ENCODE assay signal across 14 cellular contexts in the genomic region with DNA sequence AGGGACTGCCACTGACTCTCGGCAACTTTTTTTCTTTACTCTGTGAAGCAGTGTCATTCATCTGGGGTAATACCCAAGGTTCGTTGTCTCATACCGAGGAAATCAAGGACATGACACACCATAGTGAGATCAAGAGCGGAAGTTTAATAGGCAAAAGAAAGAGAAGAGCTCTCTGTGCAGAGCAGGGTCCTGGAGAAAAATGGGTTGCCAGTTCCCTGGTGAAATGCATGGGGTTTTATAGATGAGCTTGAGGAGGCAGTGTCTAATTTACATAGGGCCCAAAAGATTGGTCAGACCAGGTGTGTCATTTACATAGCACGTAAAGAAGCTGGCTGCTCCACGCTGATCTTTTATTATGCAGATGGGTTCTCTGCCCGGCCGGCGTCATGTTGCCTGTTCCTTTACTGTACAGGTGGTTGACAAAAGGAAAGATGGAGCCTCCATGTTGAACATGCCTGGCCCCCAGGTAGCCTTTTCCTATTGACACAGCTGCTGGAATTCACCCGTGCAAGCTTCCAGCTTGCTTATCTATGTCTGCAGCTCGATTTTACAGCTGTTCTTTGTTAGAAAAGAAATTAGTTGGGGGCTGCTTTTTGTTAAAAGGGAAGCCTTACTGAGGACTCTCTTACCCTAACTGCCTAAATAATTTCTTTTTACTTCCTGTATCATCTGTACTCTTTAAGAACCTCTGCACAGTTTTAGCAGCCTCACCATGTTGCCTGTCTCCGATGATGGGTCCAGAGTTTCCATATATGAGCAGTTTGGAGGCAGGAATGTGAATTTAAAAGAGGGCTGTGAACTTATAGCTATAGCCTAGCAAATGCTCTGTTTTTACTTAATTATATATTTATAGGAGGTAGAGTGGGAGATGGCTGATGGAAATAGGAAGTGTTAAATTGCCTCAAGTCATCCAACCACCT.
DNase-seq lines count a peak whose midpoint lies in the region; ATAC-seq lines count a peak whose summit lies in the region.
"Had no signal": no experiment of that assay in that cellular context is flagged by ENCODE, and none has a peak within 500 bp of the region (broad histone marks: within the 10 kb centered on the region; RNA-seq: fewer than 3 reads in every experiment).

No MANE protein-coding gene starts in this region.

- no peak for ATAC-seq in HG03135 (IDR thresholded peaks at IDR 0.05; ENCODE audit: unreplicated experiment)
- no peak for ATAC-seq in GM19035 (IDR thresholded peaks at IDR 0.05; ENCODE audit: unreplicated experiment)
- ATAC-seq: activated naive CD4-positive, alpha-beta T cell treated with anti-CD3 and anti-CD28 coated beads, Interleukin-2, amount 50 U/mL, for 72 hours; left lung; natural killer cell; right cardiac atrium had no signal

- peak; percentile 78 for DNase-seq in DMS53 (lab: John Stamatoyannopoulos, UW)
- DNase-seq in NCI-H1436 (lab: John Stamatoyannopoulos, UW) = peak; percentile 81
- DNase-seq in NCI-H526 (lab: John Stamatoyannopoulos, UW) = peak; percentile 60 to 81
- DNase-seq in iPS DF 4.7 (ENCODE audit: extremely low read depth, low spot score) = peak; percentile 69
- no peak for DNase-seq in HPDE6-E6E7 (ENCODE audit: extremely low spot score)
- no peak for DNase-seq in dermis blood vessel endothelial cell
- DNase-seq: DND-41; left lung; natural killer cell; right cardiac atrium; stimulated activated CD4-positive, alpha-beta T cell treated with anti-CD3 and anti-CD28 coated beads, Interleukin-2, amount 100 ng/mL, for 48 hours had no signal

Comparison
In these comparisons a context has a peak if more than half of its experiments do, and no peak if none do; other contexts are left out.
1. DNase-seq: peak in DMS53 (single experiment), NCI-H1436 (single experiment), NCI-H526 (2 of 2) and iPS DF 4.7 (single experiment); none in HPDE6-E6E7 (single experiment) and dermis blood vessel endothelial cell (single experiment).